ENCODE assay signal across 8 cellular contexts in genomic region chr14:77301103-77301502, GRCh38. TPM values are rescaled to one million over a fixed set of nuclear protein-coding genes. Genes with fewer than 3 reads are reported as not detected.
DNase-seq lines count a peak whose midpoint lies in the region; ATAC-seq and TF ChIP-seq lines count a peak whose summit lies in the region.

No MANE protein-coding gene starts in this region.

- H2AFZ ChIP-seq in neural cell (ENCODE audit: low read depth, low read length): no peak overlapping the region

- H3K4me1 Mint-ChIP-seq in CD4-positive, alpha-beta memory T cell: no peaks in the 10 kb centered on the region
- H3K4me1 Mint-ChIP-seq in activated T-cell treated with anti-CD3 and anti-CD28 coated beads, Interleukin-2, amount 50 U/mL, for 24 hours (ENCODE audit: low read depth): peaks cover 26% of the 10 kb centered on the region

- CTCF ChIA-PET in CD4-positive, alpha-beta memory T cell (lab: Charles Lee; ENCODE audit: partially characterized antibody): interaction anchor here (1.3 to 3.0 kb wide), 2 partner anchors 9 to 15 kb away, joined by 4 to 23 read pairs; no protein-coding TSS in a partner anchor

- no peaks in the 10 kb centered on the region for H3K9me2 ChIP-seq in neural cell (ENCODE audit: insufficient read depth, low read length)

- H3K4me2 ChIP-seq in neural cell (ENCODE audit: low read length): no peak overlapping the region

- no peaks in the 10 kb centered on the region for H3K36me3 ChIP-seq in CD4-positive, alpha-beta memory T cell (ENCODE audit: insufficient read depth, low read length)
- no peaks in the 10 kb centered on the region for H3K36me3 ChIP-seq in neural cell (ENCODE audit: insufficient read depth, low read length)
- H3K36me3 ChIP-seq in testis (ENCODE audit: low read depth, missing control alignments): no peaks in the 10 kb centered on the region

- POLR2A ChIA-PET in CD4-positive, alpha-beta memory T cell (lab: Charles Lee; ENCODE audit: partially characterized antibody): interaction anchor here (0.6 to 0.9 kb wide), 2 partner anchors 15 to 426 kb away, joined by 3 read pairs; no protein-coding TSS in a partner anchor

- H3K27ac Mint-ChIP-seq in CD4-positive, alpha-beta memory T cell: no peak overlapping the region
- H3K27ac Mint-ChIP-seq in activated T-cell treated with anti-CD3 and anti-CD28 coated beads, Interleukin-2, amount 50 U/mL, for 24 hours: no peak overlapping the region

- H3K4me3 Mint-ChIP-seq in CD4-positive, alpha-beta memory T cell: no peak overlapping the region
- H3K4me3 Mint-ChIP-seq in activated T-cell treated with anti-CD3 and anti-CD28 coated beads, Interleukin-2, amount 50 U/mL, for 24 hours: no peak overlapping the region

- H3K27me3 ChIP-seq in CD4-positive, alpha-beta memory T cell (ENCODE audit: insufficient read depth, low read length): no peaks in the 10 kb centered on the region
- H3K27me3 ChIP-seq in neural cell (ENCODE audit: insufficient read depth, low read depth, low read length): no peaks in the 10 kb centered on the region
- no peaks in the 10 kb centered on the region for H3K27me3 ChIP-seq in testis

- no peaks in the 10 kb centered on the region for H3F3A ChIP-seq in neural cell (ENCODE audit: insufficient read depth, low read length, poor library complexity, severe bottlenecking)

- ATAC-seq in GM18520 (IDR thresholded peaks at IDR 0.05; ENCODE audit: unreplicated experiment): no peak

- no peaks in the 10 kb centered on the region for H3K79me2 ChIP-seq in neural cell (replicated peaks; ENCODE audit: insufficient read depth, low read length)

- no peak for TF ChIP-seq EP300 in neural cell (conservative IDR thresholded peaks at IDR 0.05; ENCODE audit: poor library complexity, severe bottlenecking)

- H3K4me3 ChIP-seq in CD4-positive, alpha-beta memory T cell (ENCODE audit: low read length in 2 of 2): no peak overlapping the region
- no peak overlapping the region for H3K4me3 ChIP-seq in neural cell (ENCODE audit: low read length)
- no peak overlapping the region for H3K4me3 ChIP-seq in testis

- peaks cover 0 to 2% (median 0%) of the 10 kb centered on the region in 8 donors for H3K9me3 Mint-ChIP-seq in CD4-positive, alpha-beta memory T cell
- no peaks in the 10 kb centered on the region for H3K9me3 Mint-ChIP-seq in activated T-cell treated with anti-CD3 and anti-CD28 coated beads, Interleukin-2, amount 50 U/mL, for 24 hours

- H3K27ac ChIP-seq in CD4-positive, alpha-beta memory T cell (ENCODE audit: low read depth, low read length): no peak overlapping the region
- no peak overlapping the region for H3K27ac ChIP-seq in neural cell (ENCODE audit: low read length)
- peak overlapping the region in 1 of 2 donors; percentile 79 for H3K27ac ChIP-seq in testis

- H3K36me3 Mint-ChIP-seq in CD4-positive, alpha-beta memory T cell: peaks cover 13 to 22% of the 10 kb centered on the region in 2 donors
- H3K36me3 Mint-ChIP-seq in activated T-cell treated with anti-CD3 and anti-CD28 coated beads, Interleukin-2, amount 50 U/mL, for 24 hours (ENCODE audit: low read depth): peaks cover 44% of the 10 kb centered on the region

- H3K9me3 ChIP-seq in CD4-positive, alpha-beta memory T cell (ENCODE audit: control insufficient read depth in 1 of 2, low read length in 2 of 2): no peaks in the 10 kb centered on the region
- no peaks in the 10 kb centered on the region for H3K9me3 ChIP-seq in neural cell (ENCODE audit: low read length)
- no peaks in the 10 kb centered on the region for H3K9me3 ChIP-seq in testis

- intact Hi-C loops in CD4-positive, alpha-beta memory T cell (cut with micrococcal nuclease): loop anchor here (1.0 kb wide), 1 partner anchor 15 kb away; no protein-coding TSS in a partner anchor
- intact Hi-C loops in testis (cut with DNase I; ENCODE audit: low total_unique reads): no loop called here

- no peaks in the 10 kb centered on the region for H4K20me1 ChIP-seq in neural cell (ENCODE audit: insufficient read depth)

- H3K4me1 ChIP-seq in CD4-positive, alpha-beta memory T cell (ENCODE audit: insufficient read depth, low read length): no peaks in the 10 kb centered on the region
- peaks cover 33% of the 10 kb centered on the region for H3K4me1 ChIP-seq in testis

- TF ChIP-seq POLR2A in testis (IDR thresholded peaks at IDR 0.05): no peak

- no peaks in the 10 kb centered on the region for H3K27me3 Mint-ChIP-seq in CD4-positive, alpha-beta memory T cell
- H3K27me3 Mint-ChIP-seq in activated T-cell treated with anti-CD3 and anti-CD28 coated beads, Interleukin-2, amount 50 U/mL, for 24 hours: no peaks in the 10 kb centered on the region

- WGBS in testis, 2 donors: 37 to 61% methylated on average over 3 to 10 of the region's 10 CpGs

- DNase-seq in CD4-positive, alpha-beta memory T cell: peak; percentile 18 to 52 (median 28)
- DNase-seq in HCEC 1CT (peak; percentile 71), NOMO-1 treated with DMSO at 0.1 percent for 48 hours (lab: John Stamatoyannopoulos, UW; ENCODE audit: unreplicated experiment) (peak; percentile 34), fibroblast of peridontal ligament (ENCODE audit: extremely low read depth) (peak; percentile 91), testis (peak; percentile 93)
- peak; percentile 62 for DNase-seq in activated T-cell treated with anti-CD3 and anti-CD28 coated beads, Interleukin-2, amount 50 U/mL, for 24 hours

- no peak overlapping the region for H3K9ac ChIP-seq in neural cell (ENCODE audit: low read length)

- TF ChIP-seq RAD21 in neural cell (conservative IDR thresholded peaks at IDR 0.05): peak; percentile 55

- TF ChIP-seq CTCF in neural cell (IDR thresholded peaks at IDR 0.05; ENCODE audit: poor library complexity, severe bottlenecking): peak; percentile 69
- TF ChIP-seq CTCF in testis (IDR thresholded peaks at IDR 0.05): peak; percentile 69 to 89 (median 84)

TF ChIP-seq in neural cell, 6 proteins besides CTCF, POLR2A, EP300 and RAD21:
- peak; percentile 68 for TF ChIP-seq SMC3 (conservative IDR thresholded peaks at IDR 0.05; ENCODE audit: poor library complexity)
- no peak for TF ChIP-seq REST (IDR thresholded peaks at IDR 0.05; ENCODE audit: borderline replicate concordance)

RNA-seq across cellular contexts. Expression of gene POMT2, which starts 19.6 kb away (rescaled TPM):
- total RNA-seq in CD4-positive, alpha-beta memory T cell: 10 to 100 TPM; 13.2 to 15.2 TPM
- 1 to 10 TPM in 1 of 2 donors, under 1 TPM in 1; 0.86 to 1.1 TPM for polyA plus RNA-seq in CD4-positive, alpha-beta memory T cell
- polyA plus RNA-seq in neural cell (9.6 and 11.5 TPM in 2 replicates), testis (ENCODE audit: insufficient read depth, low read depth, low replicate concordance) (108 TPM)
- polyA minus RNA-seq in neural cell: 11.1 and 14.1 TPM in 2 replicates
- total RNA-seq in testis: 100 to 1,000 TPM; 127 to 162 TPM

RNA-seq across cellular contexts. Expression of gene GSTZ1, which starts 19.7 kb away (rescaled TPM):
- total RNA-seq in CD4-positive, alpha-beta memory T cell: 10 to 100 TPM; 10.5 to 11.8 TPM
- polyA plus RNA-seq in CD4-positive, alpha-beta memory T cell: 1 to 10 TPM; 5.2 to 6.4 TPM
- 17.4 and 34.1 TPM in 2 replicates for polyA plus RNA-seq in neural cell
- 14.4 and 17.8 TPM in 2 replicates for polyA minus RNA-seq in neural cell
- 10 to 100 TPM; 52.8 to 64.1 TPM for total RNA-seq in testis
- 101 TPM for polyA plus RNA-seq in testis (ENCODE audit: insufficient read depth, low read depth, low replicate concordance)

RNA-seq across cellular contexts. Expression of gene NGB, which starts 30.1 kb away (rescaled TPM):
- not detected for total RNA-seq in CD4-positive, alpha-beta memory T cell
- polyA plus RNA-seq in CD4-positive, alpha-beta memory T cell: not detected
- polyA plus RNA-seq in neural cell (0.87 and 2.5 TPM in 2 replicates), testis (ENCODE audit: insufficient read depth, low read depth, low replicate concordance) (0.76 TPM)
- polyA minus RNA-seq in neural cell: 0.73 and 0.81 TPM in 2 replicates
- 1 to 10 TPM; 1.1 to 1.3 TPM for total RNA-seq in testis

Comparison
In these comparisons a context has a peak if more than half of its experiments do, and no peak if none do; other contexts are left out.
1. DNase-seq: peak in every context shown above with its lines; median percentile 93 in testis; 91 in fibroblast of peridontal ligament; 71 in HCEC 1CT; 62 in activated T-cell treated with anti-CD3 and anti-CD28 coated beads, Interleukin-2, amount 50 U/mL, for 24 hours; 34 in NOMO-1 treated with DMSO at 0.1 percent for 48 hours; 28 in CD4-positive, alpha-beta memory T cell.